8 cellular contexts compared by ENCODE assay signal in genomic region chr7:143901360-143901709, GRCh38. TPM values are rescaled to one million over a fixed set of nuclear protein-coding genes. Genes with fewer than 3 reads are reported as not detected.
DNase-seq lines count a peak whose midpoint lies in the region; ATAC-seq, FAIRE-seq and TF ChIP-seq lines count a peak whose summit lies in the region.

No MANE protein-coding gene starts in this region.

- ATAC-seq in GM21367 (IDR thresholded peaks at IDR 0.05; ENCODE audit: unreplicated experiment), result no peak

- peaks cover 4% of the 10 kb centered on the region for H3K9me3 ChIP-seq in mesodermal cell (ENCODE audit: control insufficient read depth, low read length)

- no peaks in the 10 kb centered on the region for H3K9me3 Mint-ChIP-seq in T-helper 2 cell treated with Interferon-gamma antibody and Interleukin-4, amounts not matched to agents 5 μg/mL and 100 μg/mL, for 36 hours
- H3K9me3 Mint-ChIP-seq in type B pancreatic cell, result no peaks in the 10 kb centered on the region

- H3K36me3 ChIP-seq in mesodermal cell (ENCODE audit: control insufficient read depth, insufficient read depth, low read length), result peaks cover 6% of the 10 kb centered on the region

- no peaks in the 10 kb centered on the region for H3K27me3 Mint-ChIP-seq in T-helper 2 cell treated with Interferon-gamma antibody and Interleukin-4, amounts not matched to agents 5 μg/mL and 100 μg/mL, for 36 hours (ENCODE audit: low read depth)
- no peaks in the 10 kb centered on the region for H3K27me3 Mint-ChIP-seq in type B pancreatic cell

- no peak for TF ChIP-seq CTCF in type B pancreatic cell (conservative IDR thresholded peaks at IDR 0.05)

- peak overlapping the region; percentile 89 for H3K27ac ChIP-seq in mesodermal cell (ENCODE audit: low read depth, low read length, severe bottlenecking)

- peak overlapping the region; percentile 82 for H3K4me3 ChIP-seq in mesodermal cell (ENCODE audit: extremely low read depth, insufficient read depth, low read length, poor library complexity, severe bottlenecking)

- peak overlapping the region; percentile 94 for H3K4me3 Mint-ChIP-seq in T-helper 2 cell treated with Interferon-gamma antibody and Interleukin-4, amounts not matched to agents 5 μg/mL and 100 μg/mL, for 36 hours
- peak overlapping the region; percentile 97 for H3K4me3 Mint-ChIP-seq in type B pancreatic cell

- H3K36me3 Mint-ChIP-seq in T-helper 2 cell treated with Interferon-gamma antibody and Interleukin-4, amounts not matched to agents 5 μg/mL and 100 μg/mL, for 36 hours (ENCODE audit: low read depth), result peaks cover 2% of the 10 kb centered on the region
- H3K36me3 Mint-ChIP-seq in type B pancreatic cell, result peaks cover 4% of the 10 kb centered on the region

- 0% methylated on average over 11 to 12 of the region's 15 CpGs for WGBS in mesodermal cell (ENCODE audit: insufficient coverage in 2 of 2), 2 experiments

- H3K4me1 ChIP-seq in mesodermal cell (ENCODE audit: control insufficient read depth, insufficient read depth, low read length, poor library complexity, severe bottlenecking), result peaks cover 14% of the 10 kb centered on the region

- no peak for DNase-seq in T-helper 2 cell treated with Interferon-gamma antibody and Interleukin-4, amounts not matched to agents 5 μg/mL and 100 μg/mL, for 36 hours (ENCODE audit: low spot score)
- no peak for DNase-seq in T-helper 2 cell
- DNase-seq in RCC 7860 (ENCODE audit: low spot score), result peak; percentile 30
- DNase-seq in effector CD4-positive, alpha-beta T cell, result peak; percentile 8
- no peak for DNase-seq in type B pancreatic cell (ENCODE audit: extremely low spot score, unreplicated experiment)
- DNase-seq in activated CD4-positive, alpha-beta T cell treated with anti-CD3 and anti-CD28 coated beads for 1 hour, result no peak

- H3K4me1 Mint-ChIP-seq in T-helper 2 cell treated with Interferon-gamma antibody and Interleukin-4, amounts not matched to agents 5 μg/mL and 100 μg/mL, for 36 hours (ENCODE audit: low read depth), result peaks cover 22% of the 10 kb centered on the region
- peaks cover 25% of the 10 kb centered on the region for H3K4me1 Mint-ChIP-seq in type B pancreatic cell (ENCODE audit: unreplicated experiment)

- peak overlapping the region; percentile 82 for H3K27ac Mint-ChIP-seq in T-helper 2 cell treated with Interferon-gamma antibody and Interleukin-4, amounts not matched to agents 5 μg/mL and 100 μg/mL, for 36 hours
- peak overlapping the region; percentile 91 for H3K27ac Mint-ChIP-seq in type B pancreatic cell

- FAIRE-seq in RCC 7860 (lab: Jason Lieb, UNC), result no peak

RNA-seq across cellular contexts. Expression of gene TCAF1, which starts 0.6 kb away (rescaled TPM):
- 89.8 TPM for polyA plus RNA-seq in mesodermal cell (2013, experiment 1 of 2)
- 89.2 TPM for polyA plus RNA-seq in mesodermal cell (2013, experiment 2 of 2)
- total RNA-seq in type B pancreatic cell (ENCODE audit: low replicate concordance), result 50.0 and 71.2 TPM in 2 replicates

RNA-seq across cellular contexts. Expression of gene OR2F2, which starts 33.7 kb away (rescaled TPM):
- not detected for polyA plus RNA-seq in mesodermal cell (2013, experiment 1 of 2)
- polyA plus RNA-seq in mesodermal cell (2013, experiment 2 of 2), result not detected
- not detected in 2 replicates for total RNA-seq in type B pancreatic cell (ENCODE audit: low replicate concordance)

RNA-seq across cellular contexts. Expression of gene OR2F1, which starts 53.3 kb away (rescaled TPM):
- polyA plus RNA-seq in mesodermal cell (2013, experiment 1 of 2), result not detected
- not detected for polyA plus RNA-seq in mesodermal cell (2013, experiment 2 of 2)
- not detected in 2 replicates for total RNA-seq in type B pancreatic cell (ENCODE audit: low replicate concordance)

Comparison
In these comparisons a context has a peak if more than half of its experiments do, and no peak if none do; other contexts are left out.
1. DNase-seq: peak in RCC 7860 (single experiment) and effector CD4-positive, alpha-beta T cell (single experiment); none in T-helper 2 cell treated with Interferon-gamma antibody and Interleukin-4, amounts not matched to agents 5 μg/mL and 100 μg/mL, for 36 hours (single experiment), T-helper 2 cell (0 of 5), type B pancreatic cell (single experiment) and activated CD4-positive, alpha-beta T cell treated with anti-CD3 and anti-CD28 coated beads for 1 hour (single experiment).